ENCODE assay signal across 8 cellular contexts in the genomic region with DNA sequence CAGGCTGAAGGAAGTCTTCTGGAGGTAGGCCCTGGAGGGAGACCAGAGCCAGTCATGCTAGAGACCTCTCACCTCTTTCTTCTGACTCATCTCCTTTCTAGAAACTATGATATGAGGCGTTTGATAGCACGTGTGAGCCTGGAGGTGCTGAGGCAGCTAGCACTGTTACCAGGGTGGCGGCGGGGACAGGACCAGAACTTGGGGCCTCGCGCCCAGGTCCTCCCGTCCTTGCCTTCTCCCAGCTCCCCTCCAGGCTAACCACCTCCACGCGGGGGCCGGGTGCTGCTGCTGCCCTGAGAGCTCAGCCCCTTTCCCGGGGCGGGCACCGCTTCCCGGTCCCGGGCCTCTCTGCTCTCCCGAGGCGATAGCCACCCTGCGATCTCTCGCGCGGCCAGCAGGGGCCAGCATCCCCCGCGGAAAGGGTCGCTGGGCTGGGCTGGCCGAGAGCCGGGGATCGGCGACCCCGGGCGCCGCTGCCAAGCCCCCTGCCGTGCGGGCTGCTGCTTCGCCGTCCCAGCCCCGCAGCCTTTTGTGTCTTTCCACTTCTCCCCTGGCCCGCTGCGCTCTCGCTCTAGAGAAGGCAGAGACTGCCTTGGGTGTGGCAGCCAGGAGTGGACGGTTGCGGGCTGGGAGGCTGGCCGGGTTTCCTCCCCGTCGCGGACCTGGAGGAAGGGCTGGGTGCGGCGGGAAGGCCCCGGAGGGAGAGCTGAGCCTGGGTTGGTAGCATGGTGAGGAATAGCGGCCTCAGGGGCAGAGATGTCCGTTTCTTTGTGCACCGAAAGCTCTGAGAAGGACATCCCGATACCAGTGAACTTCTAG. TPM values are rescaled to one million over a fixed set of nuclear protein-coding genes. Genes with fewer than 3 reads are reported as not detected.
DNase-seq lines count a peak whose midpoint lies in the region; ATAC-seq and TF ChIP-seq lines count a peak whose summit lies in the region.

No MANE protein-coding gene starts in this region.

- no peak for TF ChIP-seq EP300 in upper lobe of left lung (IDR thresholded peaks at IDR 0.05)

- ATAC-seq in heart left ventricle (peak; percentile 57 to 93 (median 88)), upper lobe of left lung (ENCODE audit: low FRiP score in 2 of 2) (peak; percentile 85 to 96)

- H3K4me1 ChIP-seq in adipocyte (ENCODE audit: control insufficient read depth, insufficient read depth, low read length) (peaks cover 17% of the 10 kb centered on the region), heart left ventricle (peaks cover 0 to 16% (median 8%) of the 10 kb centered on the region in 12 donors), upper lobe of left lung (peaks cover 7 to 17% (median 10%) of the 10 kb centered on the region in 4 donors)

- WGBS in heart left ventricle, 4 donors = 5 to 9% (median 6%) methylated on average over 18 to 52 of the region's 52 CpGs
- 10 to 13% methylated on average over 18 to 40 of the region's 52 CpGs for WGBS in upper lobe of left lung, 2 donors

- intact Hi-C loops in heart left ventricle (cut with DNase I) = loop anchor here in 9 of 10 donors (1.0 to 10.0 kb wide), 9 partner anchors 48 to 568 kb away; partner anchors contain the start of genes EHBP1 (in 4 of the 9) and TMEM17 (in 1 of the 9)

- peak overlapping the region; percentile 93 for H3K9ac ChIP-seq in adipocyte (ENCODE audit: low read length)

- H3K27ac ChIP-seq in heart left ventricle (peak overlapping the region; percentile 43 to 87 (median 74)), upper lobe of left lung (peak overlapping the region; percentile 23 to 81 (median 64))

- H3K9me3 ChIP-seq in adipocyte (ENCODE audit: control insufficient read depth, low read length) (no peaks in the 10 kb centered on the region), heart left ventricle (no peaks in the 10 kb centered on the region), upper lobe of left lung (no peaks in the 10 kb centered on the region)

- H3K4me3 ChIP-seq in GM08714 (ENCODE audit: low read length) = peak overlapping the region; percentile 51; the same call in 1 of the 2 replicates
- peak overlapping the region; percentile 84 for H3K4me3 ChIP-seq in adipocyte (ENCODE audit: low read length)
- H3K4me3 ChIP-seq in heart left ventricle = peak overlapping the region; percentile 40 to 90 (median 68)
- peak overlapping the region; percentile 32 to 68 (median 56) for H3K4me3 ChIP-seq in upper lobe of left lung

- H3K36me3 ChIP-seq in adipocyte (ENCODE audit: control insufficient read depth, insufficient read depth, low read length, severe bottlenecking) (no peaks in the 10 kb centered on the region), heart left ventricle (no peaks in the 10 kb centered on the region), upper lobe of left lung (no peaks in the 10 kb centered on the region)

- no peaks in the 10 kb centered on the region for H3K27me3 ChIP-seq in adipocyte (replicated peaks; ENCODE audit: control insufficient read depth, insufficient read depth, low read length)
- H3K27me3 ChIP-seq in heart left ventricle = no peaks in the 10 kb centered on the region
- H3K27me3 ChIP-seq in upper lobe of left lung = no peaks in the 10 kb centered on the region

- DNase-seq in H4 (ENCODE audit: low spot score) = peak; percentile 34
- DNase-seq in SW480 (ENCODE audit: low spot score) = peak; percentile 71
- DNase-seq in adipocyte (ENCODE audit: low read depth) = peak; percentile 88
- DNase-seq in heart left ventricle = peak; percentile 67 to 87 (median 74)
- DNase-seq in pons (ENCODE audit: low spot score) = peak; percentile 39
- DNase-seq in upper lobe of left lung = peak; percentile 55 to 96

- TF ChIP-seq POLR2A in heart left ventricle (IDR thresholded peaks at IDR 0.05) (no peak), upper lobe of left lung (IDR thresholded peaks at IDR 0.05) (no peak)

- TF ChIP-seq CTCF in LNCAP (IDR thresholded peaks at IDR 0.05) (peak; percentile 69), heart left ventricle (IDR thresholded peaks at IDR 0.05) (peak in 11 of 12 donors; percentile 89 to 100 (median 97)), upper lobe of left lung (IDR thresholded peaks at IDR 0.05) (peak; percentile 98 to 100 (median 99))

RNA-seq across cellular contexts. Expression of gene TMEM17, which starts 49.1 kb away (rescaled TPM):
- total RNA-seq in H4 (2014; rRNA removed; shearing (Covaris generic)) = 2.6 and 2.8 TPM in 2 replicates
- total RNA-seq in heart left ventricle (1 to 10 TPM; 1.2 to 2.3 (median 1.6) TPM), upper lobe of left lung (1 to 10 TPM; 1.0 to 4.7 (median 2.2) TPM)
- 1 to 10 TPM in 1 of 2 donors, under 1 TPM in 1; 0.80 to 1.1 TPM for polyA plus RNA-seq in heart left ventricle

Comparison
In these comparisons a context has a peak if more than half of its experiments do, and no peak if none do; other contexts are left out.
1. Peak in every context shown above with its lines: DNase-seq, ATAC-seq, H3K4me3 ChIP-seq and H3K27ac ChIP-seq.
2. DNase-seq: peak in every context shown above with its lines; median percentile 88 in adipocyte; 76 in upper lobe of left lung; 74 in heart left ventricle; 71 in SW480; 39 in pons; 34 in H4.